8 cellular contexts compared by ENCODE assay signal in the genomic region with DNA sequence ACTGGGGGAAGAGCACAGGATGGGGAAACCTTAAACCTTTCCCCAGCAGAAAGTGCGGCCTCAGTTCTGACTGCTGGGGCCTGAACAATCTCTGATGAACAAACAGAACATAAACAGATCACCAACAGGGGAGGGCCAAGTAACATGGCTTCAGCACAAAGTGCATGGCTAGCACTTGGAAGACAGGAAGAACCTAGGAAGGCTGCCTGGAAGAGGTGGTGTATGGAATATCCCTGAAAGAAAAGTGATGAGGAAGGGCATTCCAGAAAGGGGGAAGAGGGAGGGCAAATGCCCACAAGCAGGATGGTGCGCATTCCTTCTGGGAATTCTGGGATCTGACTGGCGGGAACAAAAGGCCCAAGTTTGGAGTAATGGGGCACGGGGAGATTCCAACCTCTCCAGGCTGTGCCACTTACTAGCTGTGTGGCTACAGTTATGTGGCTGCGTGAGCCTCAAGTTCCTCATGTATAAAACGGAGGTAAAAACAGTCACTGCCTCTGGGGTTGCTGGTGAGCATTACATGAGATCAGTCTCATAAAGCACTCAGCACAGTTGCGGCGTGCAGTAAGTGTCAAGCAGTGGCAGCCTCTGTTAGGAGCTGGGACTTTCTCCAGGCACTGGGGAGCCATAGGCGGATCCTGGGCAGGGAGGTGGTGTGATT. TPM values are rescaled to one million over a fixed set of nuclear protein-coding genes. Genes with fewer than 3 reads are reported as not detected.
A peak's percentile ranks its signal among the peaks of the same experiment; 100 is the strongest.
DNase-seq lines count a peak whose midpoint lies in the region; ATAC-seq and TF ChIP-seq lines count a peak whose summit lies in the region.

No MANE protein-coding gene starts in this region.

- H3K4me1 ChIP-seq in Panc1 (ENCODE audit: control insufficient read depth, insufficient read depth, low read length) (peaks cover 8% of the 10 kb centered on the region), fibroblast of lung (ENCODE audit: control insufficient read depth, extremely low read depth, insufficient read depth, low read length) (peaks cover 34% of the 10 kb centered on the region), psoas muscle (peaks cover 3% of the 10 kb centered on the region)

- CTCF ChIA-PET in Panc1 (lab: Charles Lee) = no interaction called here

- H3K27me3 ChIP-seq in Panc1 (ENCODE audit: control insufficient read depth, insufficient read depth, low read length) = no peaks in the 10 kb centered on the region
- no peaks in the 10 kb centered on the region for H3K27me3 ChIP-seq in fibroblast of lung (ENCODE audit: control insufficient read depth, insufficient read depth, low read length)
- H3K27me3 ChIP-seq in psoas muscle (ENCODE audit: insufficient read depth in 3 of 3, low read length in 2 of 3) = no peaks in the 10 kb centered on the region

- H4K20me1 ChIP-seq in fibroblast of lung (ENCODE audit: control insufficient read depth, extremely low read depth, insufficient read depth, low read length) = no peaks in the 10 kb centered on the region

- no peak overlapping the region for H2AFZ ChIP-seq in fibroblast of lung (ENCODE audit: low read length)

- DNase-seq in GM10266 (ENCODE audit: extremely low spot score) (peak; percentile 51), Panc1 (ENCODE audit: low read depth, low spot score) (no peak), fibroblast of lung (ENCODE audit: low read depth in 2 of 2) (peak; percentile 81 to 83), psoas muscle (no peak), NCI-H446 (lab: John Stamatoyannopoulos, UW) (no peak), NCI-H1048 (lab: John Stamatoyannopoulos, UW) (no peak)

- H3K4me3 ChIP-seq in Panc1 (ENCODE audit: low read depth in 2 of 2, low read length in 2 of 2) (peak overlapping the region in 1 of 2 experiments; percentile 37; a peak in 1 of 4 replicates), fibroblast of lung (replicated peaks in 1 of 4; ENCODE audit: control extremely low read depth in 1 of 4, insufficient read depth in 1 of 4, low read depth in 3 of 4, low read length in 4 of 4) (peak overlapping the region; percentile 75 to 99 (median 82)), psoas muscle (peak overlapping the region; percentile 63)

- peak overlapping the region; percentile 92 for H3K4me2 ChIP-seq in fibroblast of lung (ENCODE audit: extremely low read depth, insufficient read depth, low read length)

- no peaks in the 10 kb centered on the region for H3K9me3 ChIP-seq in Panc1 (ENCODE audit: control insufficient read depth, insufficient read depth, low read depth, low read length)
- no peaks in the 10 kb centered on the region for H3K9me3 ChIP-seq in fibroblast of lung (ENCODE audit: control insufficient read depth, insufficient read depth, low read depth, low read length)
- no peaks in the 10 kb centered on the region for H3K9me3 ChIP-seq in psoas muscle

- peak overlapping the region; percentile 87 for H3K9ac ChIP-seq in fibroblast of lung (ENCODE audit: insufficient read depth, low read length)

- peaks cover 63% of the 10 kb centered on the region for H3K79me2 ChIP-seq in fibroblast of lung (ENCODE audit: control insufficient read depth, insufficient read depth, low read length)

- ATAC-seq in Panc1 (peak; percentile 14; the same call in 1 of the 2 replicates), psoas muscle (no peak), GM21619 (IDR thresholded peaks at IDR 0.05; ENCODE audit: unreplicated experiment) (no peak), GM21825 (IDR thresholded peaks at IDR 0.05; ENCODE audit: unreplicated experiment) (no peak)

- in situ Hi-C loops in Panc1 (cut with HindIII; ENCODE audit: low pct_unique_long_range_greater_than_20kb, low sequenced_read_pairs) = no loop called here

- TF ChIP-seq CTCF in GM10266 (IDR thresholded peaks at IDR 0.05; ENCODE audit: control insufficient read depth, insufficient read depth, low read depth, missing control alignments) (no peak), Panc1 (IDR thresholded peaks at IDR 0.05) (no peak), fibroblast of lung (conservative IDR thresholded peaks at IDR 0.05 in 1 of 2, IDR thresholded peaks at IDR 0.05 in 1 of 2; ENCODE audit: low read depth in 1 of 2, low read length in 2 of 2) (peak in 1 of 2 donors; percentile 38), psoas muscle (IDR thresholded peaks at IDR 0.05) (no peak)

- intact Hi-C loops in Panc1 (cut with micrococcal nuclease; ENCODE audit: unreplicated experiment) (no loop called here), psoas muscle (cut with DNase I) (no loop called here)

- no TSS peak for BruUV-seq in Panc1 (replicated peaks; lab: Mats Ljungman, UMichigan)

- WGBS in psoas muscle, 3 donors = 77 to 81% (median 80%) methylated on average over 9 of the region's 9 CpGs

- no peaks in the 10 kb centered on the region for H3K36me3 ChIP-seq in Panc1 (ENCODE audit: control insufficient read depth, insufficient read depth, low read length)
- peaks cover 9% of the 10 kb centered on the region for H3K36me3 ChIP-seq in fibroblast of lung (ENCODE audit: control insufficient read depth, insufficient read depth, low read length)
- H3K36me3 ChIP-seq in psoas muscle (ENCODE audit: insufficient read depth in 1 of 2, low read depth in 1 of 2) = no peaks in the 10 kb centered on the region

- H3K27ac ChIP-seq in Panc1 (ENCODE audit: low read length) (no peak overlapping the region), fibroblast of lung (ENCODE audit: insufficient read depth, low read length) (peak overlapping the region; percentile 86), psoas muscle (peak overlapping the region; percentile 72)

- POLR2A ChIA-PET in Panc1 (lab: Charles Lee) = no interaction called here

RNA-seq across cellular contexts. Expression of a gene that starts 1.6 kb away (rescaled TPM):
- total RNA-seq in Panc1 (2021; ENCODE audit: unreplicated experiment) (1.8 TPM), fibroblast of lung (151 and 231 TPM in 2 replicates), psoas muscle (10 to 100 TPM; 34.0 to 56.0 (median 39.1) TPM)
- 0.35 TPM for polyA plus RNA-seq in Panc1 (2012; ENCODE audit: insufficient read length)
- polyA plus RNA-seq in fibroblast of lung (77.4 and 347 TPM in 2 replicates), psoas muscle (10 to 100 TPM; 14.6 to 19.9 (median 19.2) TPM)
- polyA plus RNA-seq in fibroblast of lung (2012) = 109 and 618 TPM in 2 replicates
- polyA minus RNA-seq in fibroblast of lung (ENCODE audit: low replicate concordance) = 549 and 2,332 TPM in 2 replicates

RNA-seq across cellular contexts. Expression of a gene that starts 12.5 kb away (rescaled TPM):
- total RNA-seq in Panc1 (2021; ENCODE audit: unreplicated experiment) = not detected
- not detected for polyA plus RNA-seq in Panc1 (2012; ENCODE audit: insufficient read length)
- total RNA-seq in fibroblast of lung = under 0.01 and 0.33 TPM in 2 replicates
- 0.09 and 1.8 TPM in 2 replicates for polyA plus RNA-seq in fibroblast of lung
- polyA plus RNA-seq in fibroblast of lung (2012) = 1.6 TPM in 1 of 2 replicates, not detected in the other
- 1.5 TPM in 1 of 2 replicates, not detected in the other for polyA minus RNA-seq in fibroblast of lung (ENCODE audit: low replicate concordance)
- total RNA-seq in psoas muscle = not detected
- under 1 TPM in 2 of 3 donors, not detected in 1; 0.06 to 0.08 TPM for polyA plus RNA-seq in psoas muscle

RNA-seq across cellular contexts. Expression of a gene that starts 35.8 kb away (rescaled TPM):
- total RNA-seq in Panc1 (2021; ENCODE audit: unreplicated experiment) = not detected
- not detected for polyA plus RNA-seq in Panc1 (2012; ENCODE audit: insufficient read length)
- not detected in 2 replicates for total RNA-seq in fibroblast of lung
- 0.02 TPM in 1 of 2 replicates, not detected in the other for polyA plus RNA-seq in fibroblast of lung
- polyA plus RNA-seq in fibroblast of lung (2012) = 0.03 TPM in 1 of 2 replicates, not detected in the other
- polyA minus RNA-seq in fibroblast of lung (ENCODE audit: low replicate concordance) = not detected in 2 replicates
- total RNA-seq in psoas muscle = not detected
- polyA plus RNA-seq in psoas muscle = not detected

Comparison
In these comparisons a context has a peak if more than half of its experiments do, and no peak if none do; other contexts are left out.
1. DNase-seq: peak in GM10266 (single experiment) and fibroblast of lung (2 of 2); none in Panc1 (single experiment), psoas muscle (0 of 2), NCI-H446 (0 of 2) and NCI-H1048 (single experiment).
2. RNA of a gene that starts 1.6 kb away (total RNA-seq): 151 to 231 TPM in fibroblast of lung and 34.0 to 56.0 TPM in psoas muscle; 1.8 TPM in Panc1 (single experiment); every median in the first group is over 10 times any median in the second.